ENCODE assay signal across 12 cellular contexts in the genomic region with DNA sequence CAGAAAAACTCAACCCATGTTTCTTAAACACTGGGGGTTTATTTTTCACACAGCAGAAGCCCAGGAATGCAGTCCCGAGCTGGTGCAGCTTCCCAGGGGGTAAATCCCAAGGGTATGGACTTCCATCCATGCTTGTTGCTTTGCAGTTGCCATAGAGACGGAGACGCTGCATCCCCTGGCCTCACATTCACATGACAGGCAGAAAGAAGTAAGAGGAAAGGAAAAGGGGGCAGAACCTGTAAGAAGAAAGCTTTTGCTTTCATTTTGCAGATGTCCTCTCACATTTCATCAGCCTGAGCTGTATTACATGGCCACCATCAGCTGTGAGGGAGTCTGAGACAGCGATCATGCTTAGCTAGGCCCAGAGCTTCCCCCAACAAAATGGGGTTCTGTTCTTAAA.
DNase-seq lines count a peak whose midpoint lies in the region; ATAC-seq and TF ChIP-seq lines count a peak whose summit lies in the region.
"Had no signal": no experiment of that assay in that cellular context is flagged by ENCODE, and none has a peak within 500 bp of the region (broad histone marks: within the 10 kb centered on the region; RNA-seq: fewer than 3 reads in every experiment).

No MANE protein-coding gene starts in this region.

- H3K27ac Mint-ChIP-seq in activated CD8-positive, alpha-beta memory T cell treated with anti-CD3 and anti-CD28 coated beads, Interleukin-2, amount 10 ng/mL, durations not matched to agents 7 days and 5 days: peak overlapping the region; percentile 59
- H3K27ac Mint-ChIP-seq in T-helper 1 cell treated with Interleukin-12 subunit alpha and Interleukin-12 subunit beta and Interleukin-4 antibody, amounts not matched to agents 30 μg/mL and 1 μg/mL, for 36 hours: peak overlapping the region; percentile 53

- no peak for ATAC-seq in activated CD8-positive, alpha-beta memory T cell treated with anti-CD3 and anti-CD28 coated beads, Interleukin-2, amount 10 ng/mL, durations not matched to agents 7 days and 5 days
- no peak for ATAC-seq in HG03025 (IDR thresholded peaks at IDR 0.05; ENCODE audit: low FRiP score, unreplicated experiment)
- ATAC-seq: HCT116, left lobe of liver had no signal

- POLR2A ChIA-PET in HEK293T (lab: Yijun Ruan, JAX): no interaction called here

- peaks cover 7% of the 10 kb centered on the region for H3K4me1 Mint-ChIP-seq in activated CD8-positive, alpha-beta memory T cell treated with anti-CD3 and anti-CD28 coated beads, Interleukin-2, amount 10 ng/mL, durations not matched to agents 7 days and 5 days
- H3K4me1 Mint-ChIP-seq in T-helper 1 cell treated with Interleukin-12 subunit alpha and Interleukin-12 subunit beta and Interleukin-4 antibody, amounts not matched to agents 30 μg/mL and 1 μg/mL, for 36 hours (ENCODE audit: low read depth): peaks cover 7% of the 10 kb centered on the region

- peaks cover 4% of the 10 kb centered on the region for H3K27me3 Mint-ChIP-seq in activated CD8-positive, alpha-beta memory T cell treated with anti-CD3 and anti-CD28 coated beads, Interleukin-2, amount 10 ng/mL, durations not matched to agents 7 days and 5 days
- H3K27me3 Mint-ChIP-seq in T-helper 1 cell treated with Interleukin-12 subunit alpha and Interleukin-12 subunit beta and Interleukin-4 antibody, amounts not matched to agents 30 μg/mL and 1 μg/mL, for 36 hours (ENCODE audit: low read depth): peaks cover 8% of the 10 kb centered on the region

- DNase-seq in activated CD8-positive, alpha-beta memory T cell treated with anti-CD3 and anti-CD28 coated beads, Interleukin-2, amount 10 ng/mL, durations not matched to agents 7 days and 5 days: no peak
- DNase-seq in activated CD8-positive, alpha-beta memory T cell treated with anti-CD3 and anti-CD28 coated beads, Interleukin-2, amount 50 U/mL, for 48 hours: no peak
- DNase-seq in iPS-NIHi11 (ENCODE audit: low spot score): peak; percentile 76
- peak; percentile 31 for DNase-seq in stromal cell of bone marrow (ENCODE audit: low read depth)
- no peak for DNase-seq in HK-2 (ENCODE audit: unreplicated experiment)
- DNase-seq in HEK293T (ENCODE audit: extremely low spot score): no peak
- DNase-seq: esophagus squamous epithelium, substantia nigra had no signal

- CTCF ChIA-PET in activated CD8-positive, alpha-beta memory T cell treated with anti-CD3 and anti-CD28 coated beads, Interleukin-2, amount 10 ng/mL, durations not matched to agents 7 days and 5 days (lab: Charles Lee): no interaction called here
- CTCF ChIA-PET in HEK293T (lab: Yijun Ruan, JAX): no interaction called here

- H3K9me3 Mint-ChIP-seq in activated CD8-positive, alpha-beta memory T cell treated with anti-CD3 and anti-CD28 coated beads, Interleukin-2, amount 10 ng/mL, durations not matched to agents 7 days and 5 days (ENCODE audit: low read depth): no peaks in the 10 kb centered on the region
- no peaks in the 10 kb centered on the region for H3K9me3 Mint-ChIP-seq in T-helper 1 cell treated with Interleukin-12 subunit alpha and Interleukin-12 subunit beta and Interleukin-4 antibody, amounts not matched to agents 30 μg/mL and 1 μg/mL, for 36 hours

- no peaks in the 10 kb centered on the region for H3K36me3 Mint-ChIP-seq in activated CD8-positive, alpha-beta memory T cell treated with anti-CD3 and anti-CD28 coated beads, Interleukin-2, amount 10 ng/mL, durations not matched to agents 7 days and 5 days
- no peaks in the 10 kb centered on the region for H3K36me3 Mint-ChIP-seq in T-helper 1 cell treated with Interleukin-12 subunit alpha and Interleukin-12 subunit beta and Interleukin-4 antibody, amounts not matched to agents 30 μg/mL and 1 μg/mL, for 36 hours (ENCODE audit: low read depth)

- H3K4me3 Mint-ChIP-seq in activated CD8-positive, alpha-beta memory T cell treated with anti-CD3 and anti-CD28 coated beads, Interleukin-2, amount 10 ng/mL, durations not matched to agents 7 days and 5 days: no peak overlapping the region
- no peak overlapping the region for H3K4me3 Mint-ChIP-seq in T-helper 1 cell treated with Interleukin-12 subunit alpha and Interleukin-12 subunit beta and Interleukin-4 antibody, amounts not matched to agents 30 μg/mL and 1 μg/mL, for 36 hours

TF ChIP-seq in HEK293T, 16 proteins besides CTCF, POLR2A, EP300 and RAD21:
- no peak for TF ChIP-seq L3MBTL2 (conservative IDR thresholded peaks at IDR 0.05)
- TF ChIP-seq NFRKB (IDR thresholded peaks at IDR 0.05): no peak
- no peak for TF ChIP-seq ELF4 (IDR thresholded peaks at IDR 0.05)
- no peak for TF ChIP-seq BHLHE40 (IDR thresholded peaks at IDR 0.05; ENCODE audit: borderline replicate concordance)
- no peak for TF ChIP-seq HDGF (IDR thresholded peaks at IDR 0.05; ENCODE audit: borderline replicate concordance)
- no peak for TF ChIP-seq ARNT (IDR thresholded peaks at IDR 0.05)
- TF ChIP-seq, protein P1, sequence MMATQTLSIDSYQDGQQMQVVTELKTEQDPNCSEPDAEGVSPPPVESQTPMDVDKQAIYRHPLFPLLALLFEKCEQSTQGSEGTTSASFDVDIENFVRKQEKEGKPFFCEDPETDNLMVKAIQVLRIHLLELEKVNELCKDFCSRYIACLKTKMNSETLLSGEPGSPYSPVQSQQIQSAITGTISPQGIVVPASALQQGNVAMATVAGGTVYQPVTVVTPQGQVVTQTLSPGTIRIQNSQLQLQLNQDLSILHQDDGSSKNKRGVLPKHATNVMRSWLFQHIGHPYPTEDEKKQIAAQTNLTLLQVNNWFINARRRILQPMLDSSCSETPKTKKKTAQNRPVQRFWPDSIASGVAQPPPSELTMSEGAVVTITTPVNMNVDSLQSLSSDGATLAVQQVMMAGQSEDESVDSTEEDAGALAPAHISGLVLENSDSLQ (IDR thresholded peaks at IDR 0.05): no peak
- no peak for TF ChIP-seq SUZ12 (IDR thresholded peaks at IDR 0.05)

Comparison
In these comparisons a context has a peak if more than half of its experiments do, and no peak if none do; other contexts are left out.
1. DNase-seq: peak in iPS-NIHi11 (single experiment) and stromal cell of bone marrow (single experiment); none in activated CD8-positive, alpha-beta memory T cell treated with anti-CD3 and anti-CD28 coated beads, Interleukin-2, amount 10 ng/mL, durations not matched to agents 7 days and 5 days (single experiment), activated CD8-positive, alpha-beta memory T cell treated with anti-CD3 and anti-CD28 coated beads, Interleukin-2, amount 50 U/mL, for 48 hours (single experiment), HK-2 (single experiment) and HEK293T (single experiment).